11 cellular contexts compared by ENCODE assay signal in the genomic region with DNA sequence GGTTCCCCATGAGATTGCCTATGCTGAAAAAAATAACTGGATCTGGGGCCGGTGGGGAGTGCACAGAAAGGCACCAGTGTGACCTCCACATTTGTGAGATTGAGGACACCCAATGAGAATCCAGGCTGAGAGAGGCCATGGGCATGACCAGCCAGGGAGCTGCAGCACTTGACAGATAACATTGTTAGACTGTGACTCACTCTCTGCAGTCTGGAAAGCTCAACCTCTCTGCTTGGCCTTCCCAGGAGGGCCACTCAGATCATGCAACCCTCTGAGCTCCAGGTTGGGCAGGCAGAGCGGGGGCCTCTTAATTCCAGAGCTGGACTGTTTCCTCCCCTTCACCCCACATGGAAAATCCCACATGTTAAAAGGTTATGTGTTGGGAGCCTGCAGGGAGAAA. TPM values are rescaled to one million over a fixed set of nuclear protein-coding genes. Genes with fewer than 3 reads are reported as not detected.
DNase-seq lines count a peak whose midpoint lies in the region; ATAC-seq and TF ChIP-seq lines count a peak whose summit lies in the region.
"Had no signal": no experiment of that assay in that cellular context is flagged by ENCODE, and none has a peak within 500 bp of the region (broad histone marks: within the 10 kb centered on the region; RNA-seq: fewer than 3 reads in every experiment).

No MANE protein-coding gene starts in this region.

- H3K4me1 ChIP-seq in right atrium auricular region (peaks cover 0 to 3% of the 10 kb centered on the region in 2 donors), upper lobe of left lung (peaks cover 0 to 6% (median 3%) of the 10 kb centered on the region in 4 donors), spleen (no peaks in the 10 kb centered on the region)

- intact Hi-C loops in spleen (cut with DNase I; ENCODE audit: low total_unique reads) = no loop called here

- H3K4me3 ChIP-seq in right atrium auricular region (no peak overlapping the region), upper lobe of left lung (no peak overlapping the region), spleen (no peak overlapping the region)

- TF ChIP-seq POLR2A in upper lobe of left lung (IDR thresholded peaks at IDR 0.05) (no peak), spleen (IDR thresholded peaks at IDR 0.05) (no peak)

- WGBS in upper lobe of left lung, 2 donors = 40 to 50% methylated on average over 1 to 2 of the region's 2 CpGs
- WGBS in spleen, 5 donors = 57 to 73% (median 62%) methylated on average over 2 of the region's 2 CpGs

- TF ChIP-seq EP300 in upper lobe of left lung (IDR thresholded peaks at IDR 0.05) = no peak

- ATAC-seq in upper lobe of left lung (ENCODE audit: low FRiP score in 2 of 2) (peak; percentile 89 to 91), HG02610 (IDR thresholded peaks at IDR 0.05; ENCODE audit: unreplicated experiment) (no peak)

- H3K36me3 ChIP-seq in right atrium auricular region (no peaks in the 10 kb centered on the region), upper lobe of left lung (no peaks in the 10 kb centered on the region), spleen (no peaks in the 10 kb centered on the region)

- H3K9me3 ChIP-seq in right atrium auricular region (no peaks in the 10 kb centered on the region), upper lobe of left lung (no peaks in the 10 kb centered on the region), spleen (no peaks in the 10 kb centered on the region)

- DNase-seq in HPDE6-E6E7 (ENCODE audit: extremely low spot score) (peak; percentile 93), amniotic stem cell (lab: John Stamatoyannopoulos, UW) (peak; percentile 66), right atrium auricular region (ENCODE audit: low spot score) (peak; percentile 88), upper lobe of left lung (peak in 1 of 2 donors; percentile 63), putamen (ENCODE audit: low spot score) (no peak), substantia nigra (lab: John Stamatoyannopoulos, UW) (no peak), spleen (no peak)
- DNase-seq: activated CD4-positive, alpha-beta T cell treated with anti-CD3 and anti-CD28 coated beads, Interleukin-2, amount 50 U/mL, for 48 hours; hippocampal formation; stimulated activated CD4-positive, alpha-beta T cell treated with anti-CD3 and anti-CD28 coated beads, Interleukin-1b, Interleukin-23, amount 100 ng/mL, for 48 hours had no signal

- H3K27ac ChIP-seq in right atrium auricular region (peak overlapping the region; percentile 46 to 70), upper lobe of left lung (peak overlapping the region in 3 of 4 donors; percentile 17 to 55 (median 37)), substantia nigra (ENCODE audit: low read depth, low read length, poor library complexity, severe bottlenecking) (no peak overlapping the region), spleen (no peak overlapping the region)

- TF ChIP-seq CTCF in right atrium auricular region (IDR thresholded peaks at IDR 0.05) (no peak), upper lobe of left lung (IDR thresholded peaks at IDR 0.05) (no peak), spleen (IDR thresholded peaks at IDR 0.05 in 8 of 11, conservative IDR thresholded peaks at IDR 0.05 in 3 of 11) (no peak)

- no peaks in the 10 kb centered on the region for H3K27me3 ChIP-seq in right atrium auricular region
- no peaks in the 10 kb centered on the region for H3K27me3 ChIP-seq in upper lobe of left lung
- peaks cover 0 to 6% (median 0%) of the 10 kb centered on the region in 7 donors for H3K27me3 ChIP-seq in spleen (replicated peaks in 1 of 7)

RNA-seq across cellular contexts. Expression of gene FZD2, which starts 30.1 kb away (rescaled TPM):
- total RNA-seq in right atrium auricular region = 1 to 10 TPM; 1.9 to 4.0 TPM
- 10 to 100 TPM in 2 of 6 donors, 1 to 10 TPM in 4; 4.2 to 12.9 (median 7.5) TPM for total RNA-seq in upper lobe of left lung
- 1 to 10 TPM; 1.2 to 6.0 (median 3.1) TPM for total RNA-seq in spleen
- 1 to 10 TPM; 2.0 to 3.8 (median 2.2) TPM for polyA plus RNA-seq in spleen

Comparison
In these comparisons a context has a peak if more than half of its experiments do, and no peak if none do; other contexts are left out.
1. DNase-seq: peak in HPDE6-E6E7 (single experiment), amniotic stem cell (single experiment) and right atrium auricular region (single experiment); none in putamen (single experiment), substantia nigra (0 of 49) and spleen (single experiment).
2. H3K27ac ChIP-seq: peak in right atrium auricular region (2 of 2) and upper lobe of left lung (3 of 4); none in substantia nigra (single experiment) and spleen (0 of 8).